Comparison of ENCODE assay signal across 17 cellular contexts in the genomic region with DNA sequence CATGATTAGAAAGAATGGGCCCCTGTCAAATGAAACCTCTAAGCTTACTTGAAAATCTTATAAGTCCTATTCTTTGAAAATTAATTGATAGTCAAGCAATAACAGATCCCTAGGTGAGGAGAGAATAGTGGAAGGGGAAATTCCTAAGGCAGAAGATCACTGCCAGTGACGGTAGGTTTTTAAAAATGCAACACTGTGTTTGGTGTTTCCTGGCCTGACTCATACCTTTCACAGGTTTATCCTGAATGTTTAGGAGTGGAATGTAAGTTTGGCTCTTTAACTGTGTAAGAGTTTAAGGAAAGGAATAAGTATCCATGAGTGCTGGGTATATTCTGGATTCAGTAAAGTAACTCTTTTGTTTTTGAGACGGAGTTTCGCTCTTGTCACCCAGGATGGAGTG. TPM values are rescaled to one million over a fixed set of nuclear protein-coding genes. Genes with fewer than 3 reads are reported as not detected.
A peak's percentile ranks its signal among the peaks of the same experiment; 100 is the strongest.
DNase-seq lines count a peak whose midpoint lies in the region; ATAC-seq, FAIRE-seq and TF ChIP-seq lines count a peak whose summit lies in the region.
"Had no signal": no experiment of that assay in that cellular context is flagged by ENCODE, and none has a peak within 500 bp of the region (broad histone marks: within the 10 kb centered on the region; RNA-seq: fewer than 3 reads in every experiment).

No MANE protein-coding gene starts in this region.

- peaks cover 5 to 47% (median 38%) of the 10 kb centered on the region in 5 donors for H3K4me1 ChIP-seq in subcutaneous abdominal adipose tissue (ENCODE audit: control insufficient read depth in 5 of 5, insufficient read depth in 5 of 5, low read length in 5 of 5)

- no peak for ATAC-seq in activated CD4-positive, alpha-beta T cell treated with anti-CD3 and anti-CD28 coated beads for 36 hours
- ATAC-seq: left lobe of liver, Panc1 had no signal

- no peaks in the 10 kb centered on the region for H3K27me3 ChIP-seq in subcutaneous abdominal adipose tissue (ENCODE audit: control insufficient read depth in 5 of 5, insufficient read depth in 4 of 5, low read length in 5 of 5)
- H3K27me3 ChIP-seq: heart right ventricle had no signal

- H3K4me3 Mint-ChIP-seq in activated CD4-positive, alpha-beta T cell treated with anti-CD3 and anti-CD28 coated beads for 36 hours = no peak overlapping the region
- no peak overlapping the region for H3K4me3 Mint-ChIP-seq in T-helper 2 cell treated with Interferon-gamma antibody and Interleukin-4, amounts not matched to agents 5 μg/mL and 100 μg/mL, for 36 hours

- no peak overlapping the region for H3K9ac ChIP-seq in subcutaneous abdominal adipose tissue (ENCODE audit: low read length in 5 of 5)

- H3K27ac Mint-ChIP-seq in activated CD4-positive, alpha-beta T cell treated with anti-CD3 and anti-CD28 coated beads for 36 hours = peak overlapping the region; percentile 84
- no peak overlapping the region for H3K27ac Mint-ChIP-seq in T-helper 2 cell treated with Interferon-gamma antibody and Interleukin-4, amounts not matched to agents 5 μg/mL and 100 μg/mL, for 36 hours

- no peak overlapping the region for H3K4me3 ChIP-seq in subcutaneous abdominal adipose tissue (ENCODE audit: low read depth in 1 of 5, low read length in 5 of 5)
- H3K4me3 ChIP-seq: heart right ventricle had no signal

- CTCF ChIA-PET in activated CD4-positive, alpha-beta T cell treated with anti-CD3 and anti-CD28 coated beads for 36 hours (lab: Charles Lee) = no interaction called here

- no peaks in the 10 kb centered on the region for H3K9me3 Mint-ChIP-seq in activated CD4-positive, alpha-beta T cell treated with anti-CD3 and anti-CD28 coated beads for 36 hours (ENCODE audit: low read depth)
- H3K9me3 Mint-ChIP-seq in T-helper 2 cell treated with Interferon-gamma antibody and Interleukin-4, amounts not matched to agents 5 μg/mL and 100 μg/mL, for 36 hours = no peaks in the 10 kb centered on the region

- peaks cover 71% of the 10 kb centered on the region for H3K36me3 Mint-ChIP-seq in activated CD4-positive, alpha-beta T cell treated with anti-CD3 and anti-CD28 coated beads for 36 hours (ENCODE audit: low read depth)
- peaks cover 61% of the 10 kb centered on the region for H3K36me3 Mint-ChIP-seq in T-helper 2 cell treated with Interferon-gamma antibody and Interleukin-4, amounts not matched to agents 5 μg/mL and 100 μg/mL, for 36 hours (ENCODE audit: low read depth)

- DNase-seq in activated CD4-positive, alpha-beta T cell treated with anti-CD3 and anti-CD28 coated beads for 36 hours = no peak
- no peak for DNase-seq in activated CD4-positive, alpha-beta T cell treated with anti-CD3 and anti-CD28 coated beads, Interleukin-2, amount 50 U/mL, for 48 hours
- DNase-seq in amniotic epithelial cell (ENCODE audit: low read depth) (peak; percentile 39), iris pigment epithelial cell (ENCODE audit: low read depth) (peak; percentile 38), NCI-H524 (lab: John Stamatoyannopoulos, UW) (no peak), GM12892 (ENCODE audit: insufficient read length) (no peak)
- no peak for DNase-seq in T-helper 2 cell treated with Interferon-gamma antibody and Interleukin-4, amounts not matched to agents 5 μg/mL and 100 μg/mL, for 36 hours (ENCODE audit: low spot score)
- DNase-seq: activated effector memory CD4-positive, alpha-beta T cell treated with anti-CD3 and anti-CD28 coated beads, Interleukin-2, amount 50 U/mL, for 16 hours; heart right ventricle; NCI-H1417 treated with DMSO at 0.1 percent for 48 hours; nucleus accumbens had no signal

- intact Hi-C loops in activated CD4-positive, alpha-beta T cell treated with anti-CD3 and anti-CD28 coated beads for 36 hours (cut with DNase I, micrococcal nuclease) = no loop called here

- no peak for TF ChIP-seq POLR2A in GM12892 (IDR thresholded peaks at IDR 0.05; ENCODE audit: low read depth, low read length)

- H3K27me3 Mint-ChIP-seq in activated CD4-positive, alpha-beta T cell treated with anti-CD3 and anti-CD28 coated beads for 36 hours = no peaks in the 10 kb centered on the region
- no peaks in the 10 kb centered on the region for H3K27me3 Mint-ChIP-seq in T-helper 2 cell treated with Interferon-gamma antibody and Interleukin-4, amounts not matched to agents 5 μg/mL and 100 μg/mL, for 36 hours (ENCODE audit: low read depth)

- H3K4me1 Mint-ChIP-seq in activated CD4-positive, alpha-beta T cell treated with anti-CD3 and anti-CD28 coated beads for 36 hours = peaks cover 90% of the 10 kb centered on the region
- H3K4me1 Mint-ChIP-seq in T-helper 2 cell treated with Interferon-gamma antibody and Interleukin-4, amounts not matched to agents 5 μg/mL and 100 μg/mL, for 36 hours (ENCODE audit: low read depth) = peaks cover 43% of the 10 kb centered on the region

- POLR2A ChIA-PET in activated CD4-positive, alpha-beta T cell treated with anti-CD3 and anti-CD28 coated beads for 36 hours (lab: Charles Lee) = no interaction called here

- H3K9me3 ChIP-seq in subcutaneous abdominal adipose tissue (ENCODE audit: control insufficient read depth in 5 of 5, low read length in 5 of 5) = no peaks in the 10 kb centered on the region
- H3K9me3 ChIP-seq: heart right ventricle had no signal

- no peak for FAIRE-seq in GM12892 (lab: Jason Lieb, UNC)
- FAIRE-seq: endometrium, HTR-8/SVneo had no signal

- peak overlapping the region; percentile 18 for H3K27ac ChIP-seq in subcutaneous abdominal adipose tissue (ENCODE audit: low read depth, low read length)
- H3K27ac ChIP-seq: 22Rv1, heart right ventricle had no signal

- H3K36me3 ChIP-seq in subcutaneous abdominal adipose tissue (ENCODE audit: control insufficient read depth in 5 of 5, insufficient read depth in 5 of 5, low read length in 5 of 5) = peaks cover 17 to 33% (median 28%) of the 10 kb centered on the region in 5 donors

RNA-seq across cellular contexts. Expression of a gene that starts 23.8 kb away (rescaled TPM):
- total RNA-seq in activated CD4-positive, alpha-beta T cell treated with anti-CD3 and anti-CD28 coated beads for 36 hours = 10 to 100 TPM; 42.4 to 51.4 TPM
- 24.1 TPM for polyA plus RNA-seq in GM12892 (2012; ENCODE audit: missing spikeins)

Comparison
In these comparisons a context has a peak if more than half of its experiments do, and no peak if none do; other contexts are left out.
1. DNase-seq: peak in amniotic epithelial cell (single experiment) and iris pigment epithelial cell (single experiment); none in activated CD4-positive, alpha-beta T cell treated with anti-CD3 and anti-CD28 coated beads for 36 hours (single experiment), activated CD4-positive, alpha-beta T cell treated with anti-CD3 and anti-CD28 coated beads, Interleukin-2, amount 50 U/mL, for 48 hours (0 of 2), NCI-H524 (0 of 2), GM12892 (single experiment) and T-helper 2 cell treated with Interferon-gamma antibody and Interleukin-4, amounts not matched to agents 5 μg/mL and 100 μg/mL, for 36 hours (single experiment).